Comparison of ENCODE assay signal across 8 cellular contexts in the genomic region with DNA sequence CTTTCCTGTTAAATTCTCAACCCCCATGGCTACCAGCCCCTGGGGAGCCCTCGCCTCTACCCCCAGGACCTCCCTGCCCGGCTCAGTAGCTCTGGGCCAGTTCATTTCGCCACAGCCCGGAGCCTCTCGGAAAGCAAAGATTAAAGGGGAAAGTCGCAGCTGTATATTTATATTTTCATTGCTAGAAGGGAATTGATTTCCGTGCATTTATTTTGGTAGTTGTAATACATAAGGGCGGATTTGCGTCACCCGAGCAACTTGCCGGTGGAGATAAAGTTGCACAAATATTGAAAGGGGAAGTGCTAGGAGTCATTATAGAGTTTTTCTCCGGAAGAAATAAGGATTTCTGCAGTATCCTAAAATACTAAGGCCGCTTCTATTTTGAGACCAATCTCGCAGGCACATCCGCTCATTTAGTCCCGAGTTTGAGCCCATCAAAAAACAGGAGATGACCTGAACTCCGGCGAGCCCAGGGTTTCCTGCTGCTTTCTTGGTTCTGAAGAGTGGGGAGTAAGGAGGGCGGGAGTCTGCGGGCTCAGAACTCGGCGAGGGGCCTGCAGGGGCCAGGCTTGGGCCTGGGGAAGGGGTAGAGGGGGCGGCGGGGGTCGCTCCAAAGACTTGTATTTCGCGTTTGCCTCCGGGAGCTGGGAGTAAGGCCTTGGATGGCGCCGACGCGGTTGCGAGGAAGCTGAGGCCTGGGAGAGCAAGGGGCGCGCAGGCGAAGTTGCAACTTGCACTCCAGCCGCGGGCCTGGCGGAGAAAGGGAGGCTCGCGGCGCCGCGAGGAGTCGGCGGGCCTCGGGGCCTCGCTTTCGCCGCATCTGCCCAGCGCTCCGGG. TPM values are rescaled to one million over a fixed set of nuclear protein-coding genes. Genes with fewer than 3 reads are reported as not detected.
A peak's percentile ranks its signal among the peaks of the same experiment; 100 is the strongest.
DNase-seq lines count a peak whose midpoint lies in the region; ATAC-seq and TF ChIP-seq lines count a peak whose summit lies in the region.

No MANE protein-coding gene starts in this region.

- H3K27ac ChIP-seq in coronary artery, result peak overlapping the region; percentile 34 to 72
- peak overlapping the region; percentile 80 to 81 for H3K27ac ChIP-seq in lung (ENCODE audit: low read depth in 1 of 2, low read length in 1 of 2)
- H3K27ac ChIP-seq in substantia nigra (ENCODE audit: low read depth, low read length, poor library complexity, severe bottlenecking), result peak overlapping the region; percentile 45

- H3K4me1 ChIP-seq in lung (ENCODE audit: control insufficient read depth in 2 of 2, insufficient read depth in 2 of 2, low read length in 2 of 2), result peaks cover 3 to 4% of the 10 kb centered on the region in 2 donors

- in situ Hi-C loops in G401 (cut with HindIII; ENCODE audit: low sequenced_read_pairs), result no loop called here

- 10 to 18% methylated on average over 48 to 52 of the region's 52 CpGs for WGBS in lung, 2 donors

- TF ChIP-seq CTCF in coronary artery (IDR thresholded peaks at IDR 0.05) (no peak), lung (IDR thresholded peaks at IDR 0.05; ENCODE audit: control extremely low read depth, extremely low read depth) (no peak)

- DNase-seq in NOMO-1 (lab: John Stamatoyannopoulos, UW; ENCODE audit: unreplicated experiment in 2 of 2) (peak; percentile 84 to 91), coronary artery (ENCODE audit: low spot score) (no peak), lung (ENCODE audit: low spot score) (no peak), substantia nigra (lab: John Stamatoyannopoulos, UW) (no peak), G401 (ENCODE audit: low spot score) (no peak), DMS 273 (lab: John Stamatoyannopoulos, UW; ENCODE audit: unreplicated experiment) (no peak), NCI-H146 treated with DMSO at 0.1 percent for 48 hours (lab: John Stamatoyannopoulos, UW; ENCODE audit: unreplicated experiment) (no peak), epidermal melanocyte (ENCODE audit: insufficient read length, low spot score) (no peak)

- H3K36me3 ChIP-seq in lung (ENCODE audit: control insufficient read depth in 2 of 2, insufficient read depth in 2 of 2, low read length in 2 of 2), result no peaks in the 10 kb centered on the region

- no peaks in the 10 kb centered on the region for H3K27me3 ChIP-seq in lung (ENCODE audit: control insufficient read depth, insufficient read depth)

- peak overlapping the region; percentile 48 for H3K4me3 ChIP-seq in coronary artery
- peak overlapping the region; percentile 37 for H3K4me3 ChIP-seq in lung

- no peaks in the 10 kb centered on the region for H3K9me3 ChIP-seq in lung (ENCODE audit: control insufficient read depth in 2 of 2, insufficient read depth in 1 of 2, low read length in 1 of 2)

- ATAC-seq in lung (ENCODE audit: insufficient read depth, low FRiP score), result no peak

RNA-seq across cellular contexts. Expression of a gene that starts 2.5 kb away (rescaled TPM):
- total RNA-seq in lung, result 10 to 100 TPM; 20.9 to 36.7 TPM
- polyA plus RNA-seq in lung, result 10 to 100 TPM; 14.8 to 30.5 TPM
- total RNA-seq in G401 (2014; rRNA removed; shearing (Covaris generic)), result not detected in 2 replicates

Comparison
In these comparisons a context has a peak if more than half of its experiments do, and no peak if none do; other contexts are left out.
1. DNase-seq: peak in NOMO-1 (2 of 2); none in coronary artery (single experiment), lung (single experiment), substantia nigra (0 of 49), G401 (single experiment), DMS 273 (single experiment), NCI-H146 treated with DMSO at 0.1 percent for 48 hours (single experiment) and epidermal melanocyte (single experiment).
2. RNA of a gene that starts 2.5 kb away (total RNA-seq): 20.9 to 36.7 TPM in lung; not detected in G401; every median in the first group is over 10 times any median in the second.
3. Peak in every context shown above with its lines, with median percentiles within 50 percentile points of each other: H3K27ac ChIP-seq.